Comparison of ENCODE assay signal across 1 cellular context in the genomic region with DNA sequence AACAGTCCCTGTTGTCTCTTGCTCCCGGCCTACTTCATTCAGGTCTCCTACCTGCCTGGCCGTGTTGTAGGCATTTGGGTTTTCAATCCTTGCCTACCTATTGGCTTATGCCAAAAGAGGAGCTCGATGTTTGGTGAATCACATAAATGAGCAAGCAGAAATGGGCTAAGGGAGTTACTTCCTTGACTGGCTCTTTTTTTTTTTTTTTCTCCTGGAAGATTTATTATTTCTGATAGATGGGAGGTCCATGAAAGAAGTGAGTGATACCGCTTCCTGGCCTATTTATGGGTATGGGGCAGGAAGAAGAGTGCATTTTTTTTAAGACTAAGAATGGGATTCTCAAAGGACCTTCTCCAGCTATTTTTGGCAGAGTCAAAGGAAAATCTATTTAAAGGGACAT.
TF ChIP-seq lines count a peak whose summit lies in the region.

No MANE protein-coding gene starts in this region.

TF ChIP-seq in HepG2, 621 proteins besides CTCF, POLR2A, EP300 and RAD21 (continued from another document):
- TF ChIP-seq ZNF460 (CRISPR knock-in tag; IDR thresholded peaks at IDR 0.05; ENCODE audit: borderline replicate concordance) (no peak), ZNF543 (CRISPR knock-in tag; IDR thresholded peaks at IDR 0.05) (no peak), ISX (CRISPR knock-in tag; conservative IDR thresholded peaks at IDR 0.05) (no peak), HNRNPH1 (optimal IDR thresholded peaks at IDR 0.05; ENCODE audit: low read depth, low read length) (no peak), RFX3 (CRISPR knock-in tag; IDR thresholded peaks at IDR 0.05) (no peak), ZNF292 (CRISPR knock-in tag; IDR thresholded peaks at IDR 0.05; ENCODE audit: borderline replicate concordance, low read depth) (no peak), ZNF879 (CRISPR knock-in tag; IDR thresholded peaks at IDR 0.05) (no peak), CENPX (CRISPR knock-in tag; IDR thresholded peaks at IDR 0.05) (no peak), ZFP62 (CRISPR knock-in tag; IDR thresholded peaks at IDR 0.05) (no peak), HDAC1 (CRISPR knock-in tag; IDR thresholded peaks at IDR 0.05) (no peak), GATAD2A (CRISPR knock-in tag; IDR thresholded peaks at IDR 0.05) (no peak)
- TF ChIP-seq, protein P1, sequence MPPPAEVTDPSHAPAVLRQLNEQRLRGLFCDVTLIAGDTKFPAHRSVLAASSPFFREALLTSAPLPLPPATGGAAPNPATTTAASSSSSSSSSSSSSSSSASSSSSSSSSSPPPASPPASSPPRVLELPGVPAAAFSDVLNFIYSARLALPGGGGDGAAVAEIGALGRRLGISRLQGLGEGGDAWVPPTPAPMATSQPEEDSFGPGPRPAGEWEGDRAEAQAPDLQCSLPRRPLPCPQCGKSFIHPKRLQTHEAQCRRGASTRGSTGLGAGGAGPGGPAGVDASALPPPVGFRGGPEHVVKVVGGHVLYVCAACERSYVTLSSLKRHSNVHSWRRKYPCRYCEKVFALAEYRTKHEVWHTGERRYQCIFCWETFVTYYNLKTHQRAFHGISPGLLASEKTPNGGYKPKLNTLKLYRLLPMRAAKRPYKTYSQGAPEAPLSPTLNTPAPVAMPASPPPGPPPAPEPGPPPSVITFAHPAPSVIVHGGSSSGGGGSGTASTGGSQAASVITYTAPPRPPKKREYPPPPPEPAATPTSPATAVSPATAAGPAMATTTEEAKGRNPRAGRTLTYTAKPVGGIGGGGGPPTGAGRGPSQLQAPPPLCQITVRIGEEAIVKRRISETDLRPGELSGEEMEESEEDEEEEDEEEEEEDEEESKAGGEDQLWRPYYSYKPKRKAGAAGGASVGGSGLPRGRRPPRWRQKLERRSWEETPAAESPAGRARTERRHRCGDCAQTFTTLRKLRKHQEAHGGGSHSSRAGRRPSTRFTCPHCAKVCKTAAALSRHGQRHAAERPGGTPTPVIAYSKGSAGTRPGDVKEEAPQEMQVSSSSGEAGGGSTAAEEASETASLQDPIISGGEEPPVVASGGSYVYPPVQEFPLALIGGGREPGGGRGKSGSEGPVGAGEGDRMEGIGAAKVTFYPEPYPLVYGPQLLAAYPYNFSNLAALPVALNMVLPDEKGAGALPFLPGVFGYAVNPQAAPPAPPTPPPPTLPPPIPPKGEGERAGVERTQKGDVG (CRISPR knock-in tag; IDR thresholded peaks at IDR 0.05; ENCODE audit: borderline replicate concordance): no peak
- TF ChIP-seq, protein P2, sequence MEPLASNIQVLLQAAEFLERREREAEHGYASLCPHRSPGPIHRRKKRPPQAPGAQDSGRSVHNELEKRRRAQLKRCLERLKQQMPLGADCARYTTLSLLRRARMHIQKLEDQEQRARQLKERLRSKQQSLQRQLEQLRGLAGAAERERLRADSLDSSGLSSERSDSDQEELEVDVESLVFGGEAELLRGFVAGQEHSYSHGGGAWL (CRISPR knock-in tag; IDR thresholded peaks at IDR 0.05): no peak
- TF ChIP-seq, protein P3, sequence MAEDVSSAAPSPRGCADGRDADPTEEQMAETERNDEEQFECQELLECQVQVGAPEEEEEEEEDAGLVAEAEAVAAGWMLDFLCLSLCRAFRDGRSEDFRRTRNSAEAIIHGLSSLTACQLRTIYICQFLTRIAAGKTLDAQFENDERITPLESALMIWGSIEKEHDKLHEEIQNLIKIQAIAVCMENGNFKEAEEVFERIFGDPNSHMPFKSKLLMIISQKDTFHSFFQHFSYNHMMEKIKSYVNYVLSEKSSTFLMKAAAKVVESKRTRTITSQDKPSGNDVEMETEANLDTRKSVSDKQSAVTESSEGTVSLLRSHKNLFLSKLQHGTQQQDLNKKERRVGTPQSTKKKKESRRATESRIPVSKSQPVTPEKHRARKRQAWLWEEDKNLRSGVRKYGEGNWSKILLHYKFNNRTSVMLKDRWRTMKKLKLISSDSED (CRISPR knock-in tag; IDR thresholded peaks at IDR 0.05): no peak
- TF ChIP-seq, protein P4, sequence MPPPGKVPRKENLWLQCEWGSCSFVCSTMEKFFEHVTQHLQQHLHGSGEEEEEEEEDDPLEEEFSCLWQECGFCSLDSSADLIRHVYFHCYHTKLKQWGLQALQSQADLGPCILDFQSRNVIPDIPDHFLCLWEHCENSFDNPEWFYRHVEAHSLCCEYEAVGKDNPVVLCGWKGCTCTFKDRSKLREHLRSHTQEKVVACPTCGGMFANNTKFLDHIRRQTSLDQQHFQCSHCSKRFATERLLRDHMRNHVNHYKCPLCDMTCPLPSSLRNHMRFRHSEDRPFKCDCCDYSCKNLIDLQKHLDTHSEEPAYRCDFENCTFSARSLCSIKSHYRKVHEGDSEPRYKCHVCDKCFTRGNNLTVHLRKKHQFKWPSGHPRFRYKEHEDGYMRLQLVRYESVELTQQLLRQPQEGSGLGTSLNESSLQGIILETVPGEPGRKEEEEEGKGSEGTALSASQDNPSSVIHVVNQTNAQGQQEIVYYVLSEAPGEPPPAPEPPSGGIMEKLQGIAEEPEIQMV (CRISPR knock-in tag; IDR thresholded peaks at IDR 0.05; ENCODE audit: low read depth): no peak
- TF ChIP-seq, protein P5, sequence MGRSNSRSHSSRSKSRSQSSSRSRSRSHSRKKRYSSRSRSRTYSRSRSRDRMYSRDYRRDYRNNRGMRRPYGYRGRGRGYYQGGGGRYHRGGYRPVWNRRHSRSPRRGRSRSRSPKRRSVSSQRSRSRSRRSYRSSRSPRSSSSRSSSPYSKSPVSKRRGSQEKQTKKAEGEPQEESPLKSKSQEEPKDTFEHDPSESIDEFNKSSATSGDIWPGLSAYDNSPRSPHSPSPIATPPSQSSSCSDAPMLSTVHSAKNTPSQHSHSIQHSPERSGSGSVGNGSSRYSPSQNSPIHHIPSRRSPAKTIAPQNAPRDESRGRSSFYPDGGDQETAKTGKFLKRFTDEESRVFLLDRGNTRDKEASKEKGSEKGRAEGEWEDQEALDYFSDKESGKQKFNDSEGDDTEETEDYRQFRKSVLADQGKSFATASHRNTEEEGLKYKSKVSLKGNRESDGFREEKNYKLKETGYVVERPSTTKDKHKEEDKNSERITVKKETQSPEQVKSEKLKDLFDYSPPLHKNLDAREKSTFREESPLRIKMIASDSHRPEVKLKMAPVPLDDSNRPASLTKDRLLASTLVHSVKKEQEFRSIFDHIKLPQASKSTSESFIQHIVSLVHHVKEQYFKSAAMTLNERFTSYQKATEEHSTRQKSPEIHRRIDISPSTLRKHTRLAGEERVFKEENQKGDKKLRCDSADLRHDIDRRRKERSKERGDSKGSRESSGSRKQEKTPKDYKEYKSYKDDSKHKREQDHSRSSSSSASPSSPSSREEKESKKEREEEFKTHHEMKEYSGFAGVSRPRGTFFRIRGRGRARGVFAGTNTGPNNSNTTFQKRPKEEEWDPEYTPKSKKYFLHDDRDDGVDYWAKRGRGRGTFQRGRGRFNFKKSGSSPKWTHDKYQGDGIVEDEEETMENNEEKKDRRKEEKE (IDR thresholded peaks at IDR 0.05): no peak
